34 cellular contexts compared by ENCODE assay signal in genomic region chr12:107669946-107670345, GRCh38.
"Had no signal": no experiment of that assay in that cellular context is flagged by ENCODE, and none has a peak within 500 bp of the region (broad histone marks: within the 10 kb centered on the region; RNA-seq: fewer than 3 reads in every experiment).

No MANE protein-coding gene starts in this region.

- H3K4me1 ChIP-seq: adrenal gland, body of pancreas, breast epithelium had no signal

- H3K27ac ChIP-seq: adrenal gland, body of pancreas, brain microvascular endothelial cell, breast epithelium, VCaP had no signal

- ATAC-seq: activated CD8-positive, alpha-beta T cell treated with anti-CD3 and anti-CD28 coated beads for 36 hours; activated naive CD4-positive, alpha-beta T cell treated with anti-CD3 and anti-CD28 coated beads, Interleukin-2, amount 50 U/mL, for 72 hours; activated T-cell treated with anti-CD3 and anti-CD28 coated beads, Interleukin-2, amount 50 U/mL, for 4 hours; activated T-cell treated with anti-CD3 and anti-CD28 coated beads, Interleukin-2, amount 50 U/mL, for 72 hours; activated T-helper 17 cell treated with anti-CD3 and anti-CD28 coated beads, Interleukin-2, amount 50 U/mL, for 72 hours; body of pancreas had no signal

- H3K27me3 ChIP-seq: brain microvascular endothelial cell had no signal

- H3K4me3 ChIP-seq: adrenal gland, body of pancreas, breast epithelium had no signal

- H3K36me3 ChIP-seq: adrenal gland, brain microvascular endothelial cell, breast epithelium had no signal

- DNase-seq: activated B cell treated with CpG ODN at 0.5 μM for 24 hours; activated CD4-positive, alpha-beta memory T cell treated with anti-CD3 and anti-CD28 coated beads for 36 hours; activated CD4-positive, alpha-beta T cell treated with anti-CD3 and anti-CD28 coated beads for 4 hours; activated CD4-positive, alpha-beta T cell treated with anti-CD3 and anti-CD28 coated beads, Interleukin-2, amount 10 ng/mL, durations not matched to agents 24 days and 14 days; activated CD4-positive, alpha-beta T cell treated with anti-CD3 and anti-CD28 coated beads, Interleukin-2, amount 50 U/mL, for 1 hour; activated CD4-positive, alpha-beta T cell treated with anti-CD3 and anti-CD28 coated beads, Interleukin-2, amount 50 U/mL, for 4 hours; activated CD4-positive, CD25-positive, alpha-beta regulatory T cell treated with anti-CD3 and anti-CD28 coated beads, Interleukin-2, amount 50 U/mL, for 72 hours; activated CD8-positive, alpha-beta memory T cell treated with anti-CD3 and anti-CD28 coated beads, Interleukin-2, amount 50 U/mL, for 4 hours; activated CD8-positive, alpha-beta T cell treated with anti-CD3 and anti-CD28 coated beads for 36 hours; activated effector memory CD4-positive, alpha-beta T cell treated with anti-CD3 and anti-CD28 coated beads, Interleukin-2, amount 50 U/mL, for 16 hours; activated gamma-delta T cell treated with Interleukin-2 at 50 U/mL for 16 hours; activated naive CD4-positive, alpha-beta T cell; activated naive CD4-positive, alpha-beta T cell treated with anti-CD3 and anti-CD28 coated beads for 36 hours; activated naive CD4-positive, alpha-beta T cell treated with anti-CD3 and anti-CD28 coated beads, Interleukin-2, amount 50 U/mL, for 16 hours; activated naive CD8-positive, alpha-beta T cell treated with anti-CD3 and anti-CD28 coated beads for 36 hours; activated T-cell treated with anti-CD3 and anti-CD28 coated beads for 4 hours; activated T-cell treated with anti-CD3 and anti-CD28 coated beads, Interleukin-2, amount 50 U/mL, for 1 hour; activated T-cell treated with anti-CD3 and anti-CD28 coated beads, Interleukin-2, amount 50 U/mL, for 4 hours; activated T-cell treated with anti-CD3 and anti-CD28 coated beads, Interleukin-2, amount 50 U/mL, for 72 hours; adrenal gland; amniotic stem cell; aorta; body of pancreas; brain microvascular endothelial cell; central memory CD4-positive, alpha-beta T cell; T-helper 1 cell; T-helper 2 cell; T-helper 9 cell had no signal

- H3K9me3 ChIP-seq: adrenal gland, body of pancreas, breast epithelium had no signal

- FAIRE-seq: astrocyte, TTC549 had no signal
